17 cellular contexts compared by ENCODE assay signal in genomic region chr1:23913212-23913880, GRCh38. TPM values are rescaled to one million over a fixed set of nuclear protein-coding genes. Genes with fewer than 3 reads are reported as not detected.
A peak's percentile ranks its signal among the peaks of the same experiment; 100 is the strongest.
DNase-seq lines count a peak whose midpoint lies in the region; ATAC-seq and TF ChIP-seq lines count a peak whose summit lies in the region.
"Had no signal": no experiment of that assay in that cellular context is flagged by ENCODE, and none has a peak within 500 bp of the region (broad histone marks: within the 10 kb centered on the region; RNA-seq: fewer than 3 reads in every experiment).

Gene CNR2, minus strand, starts transcription at chr1:23913362. Its CDS starts 37,745 bp downstream, at chr1:23875617.

- peak within 1 kb of the TSS; percentile 48 for H3K4me3 ChIP-seq in GM12864 (ENCODE audit: low read depth, low read length)
- H3K4me3 ChIP-seq in Jurkat, Clone E6-1 (ENCODE audit: low read length): peak within 1 kb of the TSS; percentile 55
- H3K4me3 ChIP-seq: lung, prostate gland, tibial artery had no signal

- H3K9me3 ChIP-seq in T-helper 17 cell (ENCODE audit: control insufficient read depth, low read length, poor library complexity, severe bottlenecking): no peaks in the 10 kb centered on the region
- H3K9me3 ChIP-seq: prostate gland, tibial artery had no signal

- H3K4me3 Mint-ChIP-seq in T-helper 17 cell (peak within 1 kb of the TSS; percentile 57), naive B cell (peak within 1 kb of the TSS; percentile 96 to 100 (median 98))
- H3K4me3 Mint-ChIP-seq in activated T-helper 17 cell treated with anti-CD3 and anti-CD28 coated beads, Interleukin-2, amount 50 U/mL, for 72 hours: no peak within 1 kb of the TSS

- H3K9me3 Mint-ChIP-seq in naive B cell: no peaks in the 10 kb centered on the region
- H3K9me3 Mint-ChIP-seq in activated T-helper 17 cell treated with anti-CD3 and anti-CD28 coated beads, Interleukin-2, amount 50 U/mL, for 72 hours: no peaks in the 10 kb centered on the region

- H3K27me3 Mint-ChIP-seq in T-helper 17 cell (peaks cover 13% of the 10 kb centered on the region), naive B cell (no peaks in the 10 kb centered on the region)
- peaks cover 7% of the 10 kb centered on the region for H3K27me3 Mint-ChIP-seq in activated T-helper 17 cell treated with anti-CD3 and anti-CD28 coated beads, Interleukin-2, amount 50 U/mL, for 72 hours

- H3K4me1 Mint-ChIP-seq in T-helper 17 cell (peaks cover 21% of the 10 kb centered on the region), naive B cell (peaks cover 67 to 84% (median 83%) of the 10 kb centered on the region in 3 donors)
- H3K4me1 Mint-ChIP-seq in activated T-helper 17 cell treated with anti-CD3 and anti-CD28 coated beads, Interleukin-2, amount 50 U/mL, for 72 hours: no peaks in the 10 kb centered on the region

- H3K36me3 Mint-ChIP-seq in T-helper 17 cell (ENCODE audit: low read depth) (peaks cover 2% of the 10 kb centered on the region), naive B cell (peaks cover 16 to 17% of the 10 kb centered on the region in 2 donors)
- H3K36me3 Mint-ChIP-seq in activated T-helper 17 cell treated with anti-CD3 and anti-CD28 coated beads, Interleukin-2, amount 50 U/mL, for 72 hours (ENCODE audit: low read depth): no peaks in the 10 kb centered on the region

- H3K27ac Mint-ChIP-seq in T-helper 17 cell (no peak within 1 kb of the TSS), naive B cell (peak within 1 kb of the TSS; percentile 96 to 99 (median 96))
- no peak within 1 kb of the TSS for H3K27ac Mint-ChIP-seq in activated T-helper 17 cell treated with anti-CD3 and anti-CD28 coated beads, Interleukin-2, amount 50 U/mL, for 72 hours

- no peak for TF ChIP-seq CTCF in GM12864 (IDR thresholded peaks at IDR 0.05; ENCODE audit: low read depth, low read length, missing control alignments)

- ATAC-seq in T-helper 17 cell (peak; percentile 55), naive B cell (ENCODE audit: low read depth in 2 of 2) (peak; percentile 69 to 70), GM19351 (IDR thresholded peaks at IDR 0.05; ENCODE audit: unreplicated experiment) (no peak)
- no peak for ATAC-seq in activated T-helper 17 cell treated with anti-CD3 and anti-CD28 coated beads, Interleukin-2, amount 50 U/mL, for 72 hours (replicated peaks)
- ATAC-seq: PC-3 had no signal

- DNase-seq in GM12864 (ENCODE audit: low read depth) (no peak), T-helper 17 cell (no peak), naive B cell (peak; percentile 84), ureter (ENCODE audit: low spot score) (no peak), NCI-H345 (lab: John Stamatoyannopoulos, UW) (no peak)
- DNase-seq in Jurkat, Clone E6-1 (ENCODE audit: low read depth, low spot score): peak; percentile 90
- DNase-seq: amygdala; DMS53; effector CD8-positive, alpha-beta T cell; NCI-H1092; PC-3; stimulated activated CD4-positive, alpha-beta T cell treated with anti-CD3 and anti-CD28 coated beads, Interleukin-4, amount 100 ng/mL, for 24 hours; tibial artery had no signal

RNA-seq across cellular contexts. Expression of gene CNR2, which starts in this region (rescaled TPM):
- polyA plus RNA-seq in Jurkat, Clone E6-1 (2012; ENCODE audit: insufficient read depth, insufficient read length): 5.9 TPM
- total RNA-seq in T-helper 17 cell (under 1 TPM; 0.13 to 0.85 TPM), ureter (not detected)
- polyA plus RNA-seq in naive B cell (ENCODE audit: low read depth in 6 of 6): 10 to 100 TPM; 28.7 to 66.0 (median 47.1) TPM
- total RNA-seq in activated T-helper 17 cell treated with anti-CD3 and anti-CD28 coated beads, Interleukin-2, amount 50 U/mL, for 72 hours: under 1 TPM; 0.04 to 0.08 TPM
- total RNA-seq: PC-3, prostate gland had no signal

Comparison
In these comparisons a context has a peak if more than half of its experiments do, and no peak if none do; other contexts are left out.
1. Peak in ATAC-seq in T-helper 17 cell; RNA of the gene not detected or under 1 TPM.
2. DNase-seq: peak in Jurkat, Clone E6-1 (single experiment) and naive B cell (single experiment); none in GM12864 (single experiment), T-helper 17 cell (0 of 3), ureter (single experiment) and NCI-H345 (single experiment).
3. ATAC-seq: peak in naive B cell (2 of 2); none in GM19351 (single experiment) and activated T-helper 17 cell treated with anti-CD3 and anti-CD28 coated beads, Interleukin-2, amount 50 U/mL, for 72 hours (single experiment).
4. H3K27ac Mint-ChIP-seq: peak in naive B cell (6 of 6); none in T-helper 17 cell (single experiment) and activated T-helper 17 cell treated with anti-CD3 and anti-CD28 coated beads, Interleukin-2, amount 50 U/mL, for 72 hours (single experiment).